ENCODE assay signal across 17 cellular contexts in genomic region chr6:100185615-100186014, GRCh38.
DNase-seq lines count a peak whose midpoint lies in the region; ATAC-seq and TF ChIP-seq lines count a peak whose summit lies in the region.
"Had no signal": no experiment of that assay in that cellular context is flagged by ENCODE, and none has a peak within 500 bp of the region (broad histone marks: within the 10 kb centered on the region; RNA-seq: fewer than 3 reads in every experiment).

No MANE protein-coding gene starts in this region.

- H3F3A ChIP-seq in Loucy (ENCODE audit: low read depth) = no peaks in the 10 kb centered on the region; the same call in 1 of the 2 replicates

- TF ChIP-seq CTCF in Loucy (conservative IDR thresholded peaks at IDR 0.05; ENCODE audit: low read length) (no peak), colonic mucosa (IDR thresholded peaks at IDR 0.05) (no peak)

- H3K27ac ChIP-seq in colonic mucosa = no peak overlapping the region

- peak overlapping the region; percentile 21 for H3K4me2 ChIP-seq in Loucy (ENCODE audit: low read depth, low read length, poor library complexity, severe bottlenecking)

- no peaks in the 10 kb centered on the region for H3K79me2 ChIP-seq in Loucy (ENCODE audit: insufficient read depth, low read length)

- no peaks in the 10 kb centered on the region for H3K36me3 ChIP-seq in Loucy (ENCODE audit: insufficient read depth, low read length)
- H3K36me3 ChIP-seq in colonic mucosa = no peaks in the 10 kb centered on the region

- DNase-seq in KBM-7 = no peak
- DNase-seq in activated naive CD4-positive, alpha-beta T cell (lab: John Stamatoyannopoulos, UW) = no peak
- DNase-seq in colonic mucosa = no peak
- DNase-seq: ACHN; head of caudate nucleus; kidney glomerular epithelial cell; NCI-H1694; NCI-H526 treated with DMSO at 0.1 percent for 48 hours; stimulated activated CD8-positive, alpha-beta memory T cell treated with anti-CD3 and anti-CD28 coated beads, Interleukin-4, amount 100 ng/mL, for 48 hours; T1000 had no signal

- peak overlapping the region; percentile 85 for H2AFZ ChIP-seq in Loucy (ENCODE audit: low read length)

- H4K20me1 ChIP-seq in Loucy (ENCODE audit: insufficient read depth, low read length, poor library complexity, severe bottlenecking) = no peaks in the 10 kb centered on the region

- H3K27me3 ChIP-seq in Loucy (ENCODE audit: insufficient read depth, low read length, poor library complexity, severe bottlenecking) (no peaks in the 10 kb centered on the region), colonic mucosa (no peaks in the 10 kb centered on the region)

- ATAC-seq in GM18511 (IDR thresholded peaks at IDR 0.05; ENCODE audit: unreplicated experiment) (peak; percentile 90), GM21360 (IDR thresholded peaks at IDR 0.05; ENCODE audit: unreplicated experiment) (peak; percentile 71), HG02938 (IDR thresholded peaks at IDR 0.05; ENCODE audit: unreplicated experiment) (peak; percentile 77), HG02973 (IDR thresholded peaks at IDR 0.05; ENCODE audit: unreplicated experiment) (no peak)
- ATAC-seq: HepG2, Right ventricle myocardium inferior had no signal

- H3K9ac ChIP-seq in Loucy (ENCODE audit: low read depth, low read length, poor library complexity, severe bottlenecking) (peak overlapping the region; percentile 2), colonic mucosa (ENCODE audit: low read depth in 2 of 2, low read length in 2 of 2) (no peak overlapping the region)

- intact Hi-C loops in colonic mucosa (cut with DNase I) = no loop called here

- H3K9me2 ChIP-seq in Loucy (replicated peaks; ENCODE audit: low read depth, low read length) = no peaks in the 10 kb centered on the region

- H3K4me3 ChIP-seq in Loucy (ENCODE audit: low read length, poor library complexity, severe bottlenecking) (no peak overlapping the region), colonic mucosa (no peak overlapping the region)

- H3K4me1 ChIP-seq in Loucy (ENCODE audit: insufficient read depth, low read length, poor library complexity, severe bottlenecking) (peaks cover 61% of the 10 kb centered on the region), colonic mucosa (no peaks in the 10 kb centered on the region)

- no peaks in the 10 kb centered on the region for H3K9me3 ChIP-seq in Loucy (ENCODE audit: insufficient read depth, low read depth, low read length)
- H3K9me3 ChIP-seq in colonic mucosa = no peaks in the 10 kb centered on the region

- in situ Hi-C loops in KBM-7 (cut with MboI; ENCODE audit: low pct_unique_long_range_greater_than_20kb, low sequenced_read_pairs) = no loop called here
